Comparison of ENCODE assay signal across 9 cellular contexts in the genomic region with DNA sequence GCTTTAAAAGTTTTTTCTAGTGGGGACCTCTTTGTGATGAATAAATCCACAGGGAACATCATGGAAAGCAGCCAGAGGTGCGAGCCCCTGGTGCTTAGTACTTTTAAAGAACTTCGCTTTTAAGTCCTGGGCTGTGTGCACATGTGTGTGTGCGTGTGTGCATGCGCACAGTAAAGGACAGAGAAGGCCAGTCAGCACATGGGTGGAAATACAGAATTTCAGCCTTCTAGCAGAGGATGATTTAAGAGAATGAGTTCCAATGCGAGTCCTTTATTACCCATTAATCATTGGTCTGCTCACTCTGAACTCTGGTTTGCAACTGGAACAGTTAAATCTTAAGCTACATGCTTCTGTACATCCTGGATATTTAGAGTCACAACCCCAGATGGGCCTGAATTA. TPM values are rescaled to one million over a fixed set of nuclear protein-coding genes. Genes with fewer than 3 reads are reported as not detected.
DNase-seq lines count a peak whose midpoint lies in the region; ATAC-seq and TF ChIP-seq lines count a peak whose summit lies in the region.
"Had no signal": no experiment of that assay in that cellular context is flagged by ENCODE, and none has a peak within 500 bp of the region (broad histone marks: within the 10 kb centered on the region; RNA-seq: fewer than 3 reads in every experiment).

No MANE protein-coding gene starts in this region.

- H3K4me2 ChIP-seq in SK-N-SH: peak overlapping the region; percentile 78
- no peak overlapping the region for H3K4me2 ChIP-seq in neuronal stem cell (ENCODE audit: insufficient read depth, low read length, poor library complexity, severe bottlenecking)

- no peaks in the 10 kb centered on the region for H3K79me1 ChIP-seq in neuronal stem cell (ENCODE audit: low read depth, low read length)

- H4K20me1 ChIP-seq in SK-N-SH (ENCODE audit: insufficient read depth): no peaks in the 10 kb centered on the region

- H2BK120ac ChIP-seq in neuronal stem cell (ENCODE audit: low read depth, low read length): no peak overlapping the region

- POLR2A ChIA-PET in AG04449 (lab: Yijun Ruan, JAX) (interaction anchor here (1.1 kb wide), 2 partner anchors 11 to 316 kb away, joined by 3 to 5 read pairs; a partner anchor contains a TSS), SK-N-SH (lab: Yijun Ruan, JAX) (interaction anchor here (3.0 kb wide), 1 partner anchor 14 kb away, joined by 14 read pairs; no protein-coding TSS in a partner anchor)

- no peak overlapping the region for H2BK15ac ChIP-seq in neuronal stem cell (ENCODE audit: low read length)

- no peak overlapping the region for H3K4ac ChIP-seq in neuronal stem cell (ENCODE audit: low read length)

- H3K14ac ChIP-seq in neuronal stem cell (ENCODE audit: low read length): no peak overlapping the region

- H3K27me3 ChIP-seq in SK-N-SH (ENCODE audit: insufficient read depth): no peaks in the 10 kb centered on the region
- no peaks in the 10 kb centered on the region for H3K27me3 ChIP-seq in neuronal stem cell (ENCODE audit: control insufficient read depth in 3 of 3, insufficient read depth in 3 of 3, low read depth in 1 of 3, low read length in 3 of 3)

- H3K79me2 ChIP-seq in SK-N-SH (ENCODE audit: insufficient read depth): peaks cover 89% of the 10 kb centered on the region

- peaks cover 60% of the 10 kb centered on the region for H3F3A ChIP-seq in SK-N-SH (replicated peaks; ENCODE audit: insufficient read depth)

- peak overlapping the region; percentile 96 to 100 for H3K27ac ChIP-seq in SK-N-SH (ENCODE audit: low read depth in 2 of 2, low read length in 1 of 2)
- H3K27ac ChIP-seq in neuronal stem cell (replicated peaks; ENCODE audit: low read length): no peak overlapping the region

- TF ChIP-seq CTCF in AG04449 (IDR thresholded peaks at IDR 0.05; ENCODE audit: insufficient read depth, low read length, missing control alignments) (no peak), SK-N-SH (IDR thresholded peaks at IDR 0.05) (no peak), fibroblast of the aortic adventitia (IDR thresholded peaks at IDR 0.05; ENCODE audit: insufficient read depth, low read length) (no peak), omental fat pad (IDR thresholded peaks at IDR 0.05) (no peak)

- peak overlapping the region; percentile 72 for H3K9ac ChIP-seq in SK-N-SH
- H3K9ac ChIP-seq in neuronal stem cell (ENCODE audit: low read depth, low read length, poor library complexity): no peak overlapping the region

- no peak overlapping the region for H2AK5ac ChIP-seq in neuronal stem cell (ENCODE audit: low read depth, low read length)

- H2BK5ac ChIP-seq in neuronal stem cell (ENCODE audit: low read length): no peak overlapping the region

- no peak overlapping the region for H4K91ac ChIP-seq in neuronal stem cell (ENCODE audit: low read depth, low read length, poor library complexity)

- no peak overlapping the region for H2BK12ac ChIP-seq in neuronal stem cell (ENCODE audit: low read length)

- H3K4me1 ChIP-seq in SK-N-SH (ENCODE audit: control insufficient read depth in 1 of 2, insufficient read depth in 2 of 2, low read depth in 1 of 2, low read length in 1 of 2) (peaks cover 78 to 79% of the 10 kb centered on the region in 2 experiments), neuronal stem cell (ENCODE audit: control insufficient read depth in 2 of 2, insufficient read depth in 1 of 2, low read depth in 1 of 2, low read length in 2 of 2) (peaks cover 33 to 56% of the 10 kb centered on the region in 2 donors)

- no peaks in the 10 kb centered on the region for H3K9me2 ChIP-seq in SK-N-SH

- no peak overlapping the region for H3K23ac ChIP-seq in neuronal stem cell (ENCODE audit: low read depth, low read length, poor library complexity)

- H4K8ac ChIP-seq in neuronal stem cell (ENCODE audit: low read depth, low read length): no peak overlapping the region

- ATAC-seq in omental fat pad (ENCODE audit: low FRiP score) (no peak), GM19452 (IDR thresholded peaks at IDR 0.05; ENCODE audit: unreplicated experiment) (no peak)

- no peak for TF ChIP-seq RAD21 in SK-N-SH (IDR thresholded peaks at IDR 0.05; ENCODE audit: low read length)

- CTCF ChIA-PET in AG04449 (lab: Yijun Ruan, JAX): interaction anchor here (1.8 to 3.5 kb wide), 4 partner anchors 15 to 362 kb away, joined by 4 to 17 read pairs (median 8); no protein-coding TSS in a partner anchor
- CTCF ChIA-PET in SK-N-SH (lab: Yijun Ruan, JAX): interaction anchor here (0.9 to 2.9 kb wide), 3 partner anchors 9 to 362 kb away, joined by 3 to 7 read pairs (median 4); no protein-coding TSS in a partner anchor

- 47% methylated on average over 5 of the region's 5 CpGs for WGBS in SK-N-SH (ENCODE audit: low lambda C conversion rate)
- no CpG with 5 or more reads among the region's 5 CpGs for WGBS in neuronal stem cell (ENCODE audit: extremely low coverage in 2 of 2, insufficient read length in 2 of 2, insufficient replicate concordance in 1 of 2), 2 donors

- H3K36me3 ChIP-seq in SK-N-SH (replicated peaks in 1 of 2; ENCODE audit: control insufficient read depth in 1 of 2, insufficient read depth in 2 of 2, low read length in 1 of 2) (no peaks in the 10 kb centered on the region), neuronal stem cell (replicated peaks in 1 of 2; ENCODE audit: control insufficient read depth in 2 of 2, insufficient read depth in 2 of 2, low read length in 2 of 2) (peaks cover 0 to 9% of the 10 kb centered on the region in 2 donors)

- no peak for DNase-seq in AG04449 (ENCODE audit: low read depth, low spot score)
- no peak for DNase-seq in SK-N-SH
- no peak for DNase-seq in fibroblast of the aortic adventitia (ENCODE audit: low read depth)
- DNase-seq in neuronal stem cell (ENCODE audit: low spot score): no peak
- DNase-seq in omental fat pad (ENCODE audit: low spot score): no peak
- DNase-seq in amygdala (lab: John Stamatoyannopoulos, UW): no peak
- DNase-seq in stimulated activated CD4-positive, alpha-beta T cell treated with anti-CD3 and anti-CD28 coated beads, Interleukin-4, amount 100 ng/mL, for 24 hours: no peak
- DNase-seq: NCI-H524 treated with DMSO at 0.1 percent for 48 hours had no signal

- H3K9me3 ChIP-seq in SK-N-SH (no peaks in the 10 kb centered on the region), neuronal stem cell (replicated peaks in 1 of 2; ENCODE audit: control insufficient read depth in 2 of 2, insufficient read depth in 1 of 2, low read depth in 1 of 2, low read length in 2 of 2) (no peaks in the 10 kb centered on the region)

- no peak for TF ChIP-seq EP300 in SK-N-SH (IDR thresholded peaks at IDR 0.05; ENCODE audit: borderline replicate concordance in 1 of 2, low read depth in 1 of 2, low read length in 1 of 2)

- H3K4me3 ChIP-seq in AG04449 (ENCODE audit: low read depth, low read length): peak overlapping the region; percentile 32
- peak overlapping the region; percentile 17 to 24; a peak in 3 of 4 replicates for H3K4me3 ChIP-seq in SK-N-SH (ENCODE audit: low read depth in 2 of 2, low read length in 1 of 2)
- peak overlapping the region; percentile 48 for H3K4me3 ChIP-seq in fibroblast of the aortic adventitia (ENCODE audit: low read depth, low read length)
- H3K4me3 ChIP-seq in neuronal stem cell (ENCODE audit: low read length in 2 of 2): peak overlapping the region in 1 of 2 donors; percentile 4

- no peak overlapping the region for H2AFZ ChIP-seq in SK-N-SH (ENCODE audit: low read depth)
- H2AFZ ChIP-seq in neuronal stem cell (ENCODE audit: low read length): peak overlapping the region; percentile 59

- no peak overlapping the region for H3K18ac ChIP-seq in neuronal stem cell (ENCODE audit: low read length)

TF ChIP-seq in SK-N-SH, 30 proteins besides CTCF, POLR2A, EP300 and RAD21:
- TF ChIP-seq FOXJ3 (CRISPR knock-in tag; IDR thresholded peaks at IDR 0.05) (no peak), POLR2AphosphoS5 (IDR thresholded peaks at IDR 0.05; ENCODE audit: low read depth, low read length) (no peak), YY1 (IDR thresholded peaks at IDR 0.05; ENCODE audit: low read depth) (no peak), MEF2A (IDR thresholded peaks at IDR 0.05; ENCODE audit: borderline replicate concordance, low read depth) (no peak), RFX5 (IDR thresholded peaks at IDR 0.05; ENCODE audit: low read length) (no peak), MXI1 (IDR thresholded peaks at IDR 0.05; ENCODE audit: low read depth, low read length) (no peak), ELF1 (IDR thresholded peaks at IDR 0.05) (no peak)
- TF ChIP-seq, protein P1, sequence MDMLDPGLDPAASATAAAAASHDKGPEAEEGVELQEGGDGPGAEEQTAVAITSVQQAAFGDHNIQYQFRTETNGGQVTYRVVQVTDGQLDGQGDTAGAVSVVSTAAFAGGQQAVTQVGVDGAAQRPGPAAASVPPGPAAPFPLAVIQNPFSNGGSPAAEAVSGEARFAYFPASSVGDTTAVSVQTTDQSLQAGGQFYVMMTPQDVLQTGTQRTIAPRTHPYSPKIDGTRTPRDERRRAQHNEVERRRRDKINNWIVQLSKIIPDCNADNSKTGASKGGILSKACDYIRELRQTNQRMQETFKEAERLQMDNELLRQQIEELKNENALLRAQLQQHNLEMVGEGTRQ (IDR thresholded peaks at IDR 0.05; ENCODE audit: borderline replicate concordance, low read depth, low read length): no peak
- TF ChIP-seq, protein P2, sequence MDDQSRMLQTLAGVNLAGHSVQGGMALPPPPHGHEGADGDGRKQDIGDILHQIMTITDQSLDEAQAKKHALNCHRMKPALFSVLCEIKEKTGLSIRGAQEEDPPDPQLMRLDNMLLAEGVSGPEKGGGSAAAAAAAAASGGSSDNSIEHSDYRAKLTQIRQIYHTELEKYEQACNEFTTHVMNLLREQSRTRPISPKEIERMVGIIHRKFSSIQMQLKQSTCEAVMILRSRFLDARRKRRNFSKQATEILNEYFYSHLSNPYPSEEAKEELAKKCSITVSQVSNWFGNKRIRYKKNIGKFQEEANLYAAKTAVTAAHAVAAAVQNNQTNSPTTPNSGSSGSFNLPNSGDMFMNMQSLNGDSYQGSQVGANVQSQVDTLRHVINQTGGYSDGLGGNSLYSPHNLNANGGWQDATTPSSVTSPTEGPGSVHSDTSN (IDR thresholded peaks at IDR 0.05): no peak

RNA-seq across cellular contexts. Expression of a gene that starts 18.9 kb away (rescaled TPM):
- polyA plus RNA-seq in SK-N-SH (2012; rRNA removed): 31.2 and 37.8 TPM in 2 replicates
- 31.8 and 33.9 TPM in 2 replicates for polyA plus RNA-seq in SK-N-SH (2012; cell fraction: cytosol; rRNA removed)
- 48.4 and 89.7 TPM in 2 replicates for polyA plus RNA-seq in SK-N-SH (2012; cell fraction: nucleus; rRNA removed)
- total RNA-seq in fibroblast of the aortic adventitia (ENCODE audit: low replicate concordance): 117 and 131 TPM in 2 replicates
- polyA plus RNA-seq in neuronal stem cell (2013, experiment 1 of 2): 57.7 TPM
- 58.5 TPM for polyA plus RNA-seq in neuronal stem cell (2013, experiment 2 of 2)
- 100 to 1,000 TPM in 2 of 4 donors, 10 to 100 TPM in 2; 81.7 to 123 (median 103) TPM for total RNA-seq in omental fat pad
